12 cellular contexts compared by ENCODE assay signal in the genomic region with DNA sequence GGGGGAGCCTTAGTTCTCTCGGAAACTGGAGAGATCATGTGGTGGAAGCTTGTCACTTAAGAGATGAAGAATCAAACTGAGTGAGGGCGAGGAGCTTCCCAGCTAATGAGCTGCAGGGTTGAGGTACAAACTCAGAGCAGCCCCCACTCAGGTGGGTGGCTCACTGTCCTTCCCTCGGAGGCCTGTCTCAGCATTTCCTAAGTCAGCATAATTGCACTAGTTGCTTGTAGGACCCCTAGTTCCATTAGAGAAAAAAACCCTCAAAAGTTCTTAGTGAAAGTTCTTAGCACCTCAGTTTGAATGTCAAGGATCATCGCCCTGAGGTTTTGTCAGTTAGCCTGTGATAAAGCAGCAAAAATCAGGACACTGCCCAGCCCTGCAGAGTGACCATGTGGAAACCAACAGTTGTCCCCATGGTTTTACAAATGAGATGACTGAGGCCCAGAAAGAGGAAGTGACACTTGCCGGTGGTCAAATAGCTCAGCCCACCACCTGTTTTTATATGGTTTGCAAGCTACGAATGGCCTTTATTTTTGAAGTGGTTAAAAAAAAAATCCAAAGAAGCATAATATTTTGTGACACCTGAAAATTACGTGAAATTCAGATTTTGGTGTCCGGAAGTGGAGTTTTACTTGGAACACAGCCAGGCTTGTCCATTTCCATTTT. TPM values are rescaled to one million over a fixed set of nuclear protein-coding genes. Genes with fewer than 3 reads are reported as not detected.
DNase-seq lines count a peak whose midpoint lies in the region; ATAC-seq, FAIRE-seq and TF ChIP-seq lines count a peak whose summit lies in the region.
"Had no signal": no experiment of that assay in that cellular context is flagged by ENCODE, and none has a peak within 500 bp of the region (broad histone marks: within the 10 kb centered on the region; RNA-seq: fewer than 3 reads in every experiment).

No MANE protein-coding gene starts in this region.

- no peaks in the 10 kb centered on the region for H3K27me3 ChIP-seq in ascending aorta
- no peaks in the 10 kb centered on the region for H3K27me3 ChIP-seq in thoracic aorta (replicated peaks; ENCODE audit: insufficient read depth)

- H3K4me1 ChIP-seq in ascending aorta (peaks cover 12 to 37% of the 10 kb centered on the region in 2 donors), thoracic aorta (ENCODE audit: control insufficient read depth in 1 of 2, low read depth in 2 of 2) (peaks cover 26 to 74% of the 10 kb centered on the region in 2 donors), kidney (ENCODE audit: control insufficient read depth in 1 of 2, insufficient read depth in 1 of 2, low read depth in 1 of 2, low read length in 2 of 2) (peaks cover 35 to 50% of the 10 kb centered on the region in 2 donors)

- H3K9me3 ChIP-seq in ascending aorta (no peaks in the 10 kb centered on the region), thoracic aorta (no peaks in the 10 kb centered on the region), kidney (ENCODE audit: control insufficient read depth in 1 of 2, low read length in 2 of 2) (no peaks in the 10 kb centered on the region)

- H3K36me3 ChIP-seq in ascending aorta: peaks cover 10 to 34% of the 10 kb centered on the region in 2 donors
- no peaks in the 10 kb centered on the region for H3K36me3 ChIP-seq in thoracic aorta
- peaks cover 2 to 17% of the 10 kb centered on the region in 2 donors for H3K36me3 ChIP-seq in kidney (ENCODE audit: control insufficient read depth in 1 of 2, insufficient read depth in 2 of 2, low read length in 2 of 2)

- FAIRE-seq in kidney (lab: Jason Lieb, UNC): no peak

- H3K4me3 ChIP-seq in ascending aorta: no peak overlapping the region
- H3K4me3 ChIP-seq in thoracic aorta: no peak overlapping the region
- no peak overlapping the region for H3K4me3 ChIP-seq in kidney (ENCODE audit: low read length in 2 of 2)

- peak overlapping the region in 1 of 2 donors; percentile 7 for H3K9ac ChIP-seq in kidney (ENCODE audit: low read length in 2 of 2)
- H3K9ac ChIP-seq: parathyroid adenoma had no signal

- ATAC-seq in GM18511 (IDR thresholded peaks at IDR 0.05; ENCODE audit: unreplicated experiment) (peak; percentile 67), HG02885 (IDR thresholded peaks at IDR 0.05; ENCODE audit: poor library complexity, unreplicated experiment) (peak; percentile 66), thoracic aorta (ENCODE audit: insufficient number of reproducible peaks, low FRiP score, low read depth) (no peak)

- TF ChIP-seq CTCF in ascending aorta (IDR thresholded peaks at IDR 0.05): no peak
- no peak for TF ChIP-seq CTCF in thoracic aorta (IDR thresholded peaks at IDR 0.05)
- TF ChIP-seq CTCF in kidney (IDR thresholded peaks at IDR 0.05; ENCODE audit: borderline replicate concordance, extremely low read depth, insufficient read depth): no peak

- H3K27ac ChIP-seq in ascending aorta (peak overlapping the region; percentile 61 to 96), thoracic aorta (peak overlapping the region; percentile 58 to 66), kidney (ENCODE audit: low read depth in 2 of 2, low read length in 2 of 2) (peak overlapping the region in 1 of 2 donors; percentile 9)
- H3K27ac ChIP-seq: parathyroid adenoma had no signal

- intact Hi-C loops in ascending aorta (cut with DNase I) (no loop called here), kidney (cut with DNase I) (no loop called here)

- DNase-seq in ascending aorta (ENCODE audit: low spot score in 2 of 2) (no peak), thoracic aorta (ENCODE audit: low spot score) (no peak), NCI-H1417 (lab: John Stamatoyannopoulos, UW) (no peak), pons (ENCODE audit: low spot score) (no peak), kidney (no peak), SIG-M5 (lab: John Stamatoyannopoulos, UW) (no peak)
- DNase-seq: activated CD4-positive, alpha-beta T cell treated with anti-CD3 and anti-CD28 coated beads, Interleukin-2, amount 50 U/mL, for 4 hours; GOT3; substantia nigra had no signal

RNA-seq across cellular contexts. Expression of a gene that starts 11.9 kb away (rescaled TPM):
- total RNA-seq in ascending aorta: 140 TPM
- total RNA-seq in thoracic aorta: 100 to 1,000 TPM in 1 of 2 donors, 10 to 100 TPM in 1; 73.3 to 113 TPM
- 23.0 TPM for total RNA-seq in kidney
- 15.4 TPM for polyA plus RNA-seq in kidney (ENCODE audit: insufficient read depth, low read depth, low replicate concordance)
